9 cellular contexts compared by ENCODE assay signal in the genomic region with DNA sequence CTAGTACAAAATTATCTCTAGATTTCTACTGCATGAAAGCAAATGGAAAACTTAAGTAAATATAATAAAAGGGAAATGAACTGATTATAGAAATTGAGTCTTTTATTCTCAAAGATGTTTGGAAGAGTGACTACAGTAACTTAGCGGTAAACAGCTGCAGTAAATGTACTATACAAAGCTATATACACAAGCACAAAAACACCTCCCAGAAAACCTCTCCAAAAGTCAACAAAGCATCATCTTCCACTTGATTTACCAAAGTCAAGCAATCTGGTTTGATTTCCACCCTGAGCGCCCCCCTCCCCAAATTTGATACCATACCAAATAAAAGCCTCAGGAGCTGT. TPM values are rescaled to one million over a fixed set of nuclear protein-coding genes. Genes with fewer than 3 reads are reported as not detected.
A peak's percentile ranks its signal among the peaks of the same experiment; 100 is the strongest.
DNase-seq lines count a peak whose midpoint lies in the region; ATAC-seq, FAIRE-seq and TF ChIP-seq lines count a peak whose summit lies in the region.
"Had no signal": no experiment of that assay in that cellular context is flagged by ENCODE, and none has a peak within 500 bp of the region (broad histone marks: within the 10 kb centered on the region; RNA-seq: fewer than 3 reads in every experiment).

No MANE protein-coding gene starts in this region.

- peak overlapping the region; percentile 88 for H3K4me3 ChIP-seq in astrocyte (ENCODE audit: insufficient read depth, low read depth, low read length)

- H3K27ac Mint-ChIP-seq in astrocyte (ENCODE audit: unreplicated experiment) (no peak overlapping the region), natural killer cell (peak overlapping the region; percentile 98 to 99)

- ATAC-seq in natural killer cell = no peak
- no peak for ATAC-seq in GM18517 (IDR thresholded peaks at IDR 0.05; ENCODE audit: unreplicated experiment)
- no peak for ATAC-seq in GM21367 (IDR thresholded peaks at IDR 0.05; ENCODE audit: unreplicated experiment)

- no peak overlapping the region for H3K27ac ChIP-seq in astrocyte (ENCODE audit: low read depth, low read length)

- H3K9me3 ChIP-seq in astrocyte (ENCODE audit: insufficient read depth, low read depth, low read length) = no peaks in the 10 kb centered on the region

- H3K4me2 ChIP-seq in astrocyte (ENCODE audit: low read length) = peak overlapping the region; percentile 91

- peak overlapping the region; percentile 98 for H3K9ac ChIP-seq in astrocyte (ENCODE audit: low read length)

- intact Hi-C loops in natural killer cell (cut with micrococcal nuclease) = no loop called here

- H3K36me3 Mint-ChIP-seq in astrocyte (ENCODE audit: low read depth, unreplicated experiment) (no peaks in the 10 kb centered on the region), natural killer cell (no peaks in the 10 kb centered on the region)

- H3K79me2 ChIP-seq in astrocyte (ENCODE audit: insufficient read depth, low read length) = peaks cover 71% of the 10 kb centered on the region

- FAIRE-seq in astrocyte (lab: Jason Lieb, UNC) = peak; percentile 41
- FAIRE-seq: kidney had no signal

- no peak for TF ChIP-seq CTCF in astrocyte (IDR thresholded peaks at IDR 0.05; ENCODE audit: insufficient read depth, low read depth, low read length)
- TF ChIP-seq CTCF in natural killer cell (IDR thresholded peaks at IDR 0.05) = no peak

- H3K4me3 Mint-ChIP-seq in astrocyte (ENCODE audit: unreplicated experiment) = peak overlapping the region; percentile 69
- peak overlapping the region; percentile 83 for H3K4me3 Mint-ChIP-seq in natural killer cell

- no peak overlapping the region for H2AFZ ChIP-seq in astrocyte (ENCODE audit: low read depth, low read length)

- H3K9me3 Mint-ChIP-seq in astrocyte (ENCODE audit: unreplicated experiment) (no peaks in the 10 kb centered on the region), natural killer cell (no peaks in the 10 kb centered on the region)

- H3K36me3 ChIP-seq in astrocyte (ENCODE audit: insufficient read depth, low read length) = no peaks in the 10 kb centered on the region

- H3K4me1 ChIP-seq in astrocyte (ENCODE audit: insufficient read depth, low read length) = peaks cover 8% of the 10 kb centered on the region

- peak; percentile 74 for DNase-seq in DMS153 (lab: John Stamatoyannopoulos, UW)
- peak; percentile 43 for DNase-seq in NCI-H1436 (lab: John Stamatoyannopoulos, UW)
- DNase-seq in astrocyte (ENCODE audit: low read depth) = no peak
- DNase-seq in natural killer cell = no peak
- no peak for DNase-seq in effector CD8-positive, alpha-beta T cell (lab: John Stamatoyannopoulos, UW)
- DNase-seq in AML-193 (lab: John Stamatoyannopoulos, UW) = no peak
- DNase-seq: kidney had no signal

- H3K4me1 Mint-ChIP-seq in astrocyte (ENCODE audit: low read depth, unreplicated experiment) (peaks cover 15% of the 10 kb centered on the region), natural killer cell (peaks cover 62 to 66% of the 10 kb centered on the region in 2 donors)

- H3K27me3 Mint-ChIP-seq in astrocyte (ENCODE audit: low read depth, unreplicated experiment) (no peaks in the 10 kb centered on the region), natural killer cell (ENCODE audit: low read depth in 2 of 2) (no peaks in the 10 kb centered on the region)

- H4K20me1 ChIP-seq in astrocyte (ENCODE audit: insufficient read depth, low read length) = peaks cover 63% of the 10 kb centered on the region

- no peaks in the 10 kb centered on the region for H3K27me3 ChIP-seq in astrocyte (ENCODE audit: insufficient read depth, low read length)

RNA-seq across cellular contexts. Expression of a gene that starts 2.7 kb away (rescaled TPM):
- total RNA-seq in astrocyte (18.3 and 22.3 TPM in 2 replicates), natural killer cell (100 to 1,000 TPM; 121 to 134 (median 124) TPM)

Comparison
In these comparisons a context has a peak if more than half of its experiments do, and no peak if none do; other contexts are left out.
1. DNase-seq: peak in DMS153 (single experiment) and NCI-H1436 (single experiment); none in astrocyte (single experiment), natural killer cell (single experiment), effector CD8-positive, alpha-beta T cell (single experiment) and AML-193 (0 of 2).